ENCODE assay signal across 24 cellular contexts in the genomic region with DNA sequence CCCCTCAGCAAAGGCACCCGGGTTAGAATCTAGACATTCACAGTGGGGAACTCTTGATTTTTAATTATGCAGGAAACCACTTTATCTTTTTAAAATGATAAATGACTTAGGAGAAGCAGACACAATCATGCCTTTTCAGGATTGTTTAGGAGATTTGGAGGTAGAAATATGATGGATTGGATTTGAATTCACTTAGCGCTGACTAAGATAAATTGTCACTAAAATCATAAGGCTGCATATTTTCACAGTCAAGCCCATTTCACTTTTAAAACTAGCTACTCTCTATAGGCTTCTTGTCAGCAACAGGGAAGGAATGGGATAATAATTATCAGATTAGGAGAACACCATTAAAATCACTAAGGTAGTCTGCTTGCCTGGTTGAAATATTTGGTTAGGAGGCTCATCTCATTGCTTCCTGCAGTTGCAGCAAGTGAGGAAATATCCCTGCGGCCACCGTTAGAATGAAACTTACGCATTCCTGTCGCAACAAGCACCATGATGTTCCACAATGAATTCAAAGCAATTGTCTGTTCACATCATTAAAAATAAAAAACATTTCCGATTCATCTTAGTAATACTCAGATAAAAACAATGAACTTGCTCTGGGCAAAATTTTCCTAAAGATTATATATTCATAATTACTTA. TPM values are rescaled to one million over a fixed set of nuclear protein-coding genes. Genes with fewer than 3 reads are reported as not detected.
DNase-seq lines count a peak whose midpoint lies in the region; ATAC-seq, FAIRE-seq and TF ChIP-seq lines count a peak whose summit lies in the region.
"Had no signal": no experiment of that assay in that cellular context is flagged by ENCODE, and none has a peak within 500 bp of the region (broad histone marks: within the 10 kb centered on the region; RNA-seq: fewer than 3 reads in every experiment).

No MANE protein-coding gene starts in this region.

- 64% methylated on average over 7 of the region's 7 CpGs for WGBS in HepG2 (ENCODE audit: low lambda C conversion rate)
- 75% methylated on average over 7 of the region's 7 CpGs for WGBS in right lobe of liver (ENCODE audit: insufficient coverage, low coverage, low lambda C conversion rate, missing lambda C conversion rate)

- H3K27me3 ChIP-seq in HepG2 (ENCODE audit: control insufficient read depth in 1 of 2, insufficient read depth in 2 of 2, low read length in 2 of 2): peaks cover 0 to 4% of the 10 kb centered on the region in 2 experiments; a peak in 1 of 5 replicates
- no peaks in the 10 kb centered on the region for H3K27me3 ChIP-seq in right lobe of liver

- no peak overlapping the region for H3K4me2 ChIP-seq in HepG2 (ENCODE audit: low read depth, low read length)
- H3K4me2 ChIP-seq: SK-N-SH had no signal

- no peak overlapping the region for H3K27ac ChIP-seq in HepG2 (ENCODE audit: extremely low read length, insufficient read depth, low read length)
- H3K27ac ChIP-seq in right lobe of liver: no peak overlapping the region
- H3K27ac ChIP-seq in SK-N-MC: no peak overlapping the region

- no peak for TF ChIP-seq CTCF in HepG2 (CRISPR knock-in tag; IDR thresholded peaks at IDR 0.05)
- TF ChIP-seq CTCF in right lobe of liver (IDR thresholded peaks at IDR 0.05): no peak

- H3K79me2 ChIP-seq in HepG2 (ENCODE audit: insufficient read depth, low read length): no peaks in the 10 kb centered on the region

- CTCF ChIA-PET in HepG2 (lab: Yijun Ruan, JAX; ENCODE audit: low intra/inter-chr PET ratio, low total read pairs): no interaction called here

- ATAC-seq in HepG2: no peak
- no peak for ATAC-seq in right lobe of liver

- in situ Hi-C loops in HepG2 (cut with HindIII; ENCODE audit: extremely low pct_ligation_motif_present, low pct_unique_long_range_greater_than_20kb): no loop called here

- H3K9ac ChIP-seq in HepG2 (ENCODE audit: insufficient read depth, low read depth, low read length) (no peak overlapping the region), SK-N-MC (ENCODE audit: insufficient read length) (no peak overlapping the region)
- H3K9ac ChIP-seq: SK-N-SH had no signal

- intact Hi-C loops in HepG2 (cut with micrococcal nuclease; ENCODE audit: unreplicated experiment): no loop called here
- intact Hi-C loops in right lobe of liver (cut with DNase I): no loop called here

- DNase-seq in HepG2 (ENCODE audit: low spot score): no peak
- DNase-seq in right lobe of liver: no peak
- peak; percentile 25 for DNase-seq in NCI-H69 (lab: John Stamatoyannopoulos, UW)
- peak; percentile 8 for DNase-seq in SK-N-MC (ENCODE audit: low read depth, low spot score)
- no peak for DNase-seq in NCI-H1105 treated with DMSO at 0.1 percent for 48 hours (lab: John Stamatoyannopoulos, UW)
- no peak for DNase-seq in activated CD8-positive, alpha-beta memory T cell treated with anti-CD3 and anti-CD28 coated beads, Interleukin-2, amount 50 U/mL, for 48 hours
- DNase-seq in activated naive CD4-positive, alpha-beta T cell treated with Interleukin-2 at 50 U/mL for 16 hours: no peak
- DNase-seq: C1 segment of cervical spinal cord; CD4-positive, alpha-beta memory T cell; COR-L47; H7; Karpas-422; NCI-H1092 treated with DMSO at 0.1 percent for 48 hours; NCI-H1436 treated with DMSO at 0.1 percent for 48 hours; NCI-H187 treated with DMSO at 0.1 percent for 48 hours; NCI-H345; NCI-H510A treated with DMSO at 0.1 percent for 48 hours; NCI-H748 treated with DMSO at 0.1 percent for 48 hours; NK-92 treated with Interleukin-12 subunit alpha and Interleukin-12 subunit beta, amount 100 ng/mL, for 24 hours; SIG-M5; SK-N-SH; T-helper 2 cell had no signal

- BruUV-seq in HepG2 (replicated peaks; lab: Mats Ljungman, UMichigan): no TSS peak

- POLR2A ChIA-PET in HepG2 (lab: Yijun Ruan, JAX): no interaction called here

- no peaks in the 10 kb centered on the region for H3K4me1 ChIP-seq in HepG2 (ENCODE audit: insufficient read depth, low read length)
- H3K4me1 ChIP-seq in right lobe of liver: no peaks in the 10 kb centered on the region

- FAIRE-seq in HepG2 (lab: Jason Lieb, UNC): no peak
- FAIRE-seq: G401.6, RCC 7860 had no signal

- TF ChIP-seq POLR2A in HepG2 (IDR thresholded peaks at IDR 0.05; ENCODE audit: insufficient read depth in 1 of 2, low read depth in 2 of 2, low read length in 2 of 2) (no peak), right lobe of liver (IDR thresholded peaks at IDR 0.05) (no peak)

- H4K20me1 ChIP-seq in HepG2 (ENCODE audit: insufficient read depth, low read length): no peaks in the 10 kb centered on the region

- H3K36me3 ChIP-seq in HepG2 (replicated peaks in 1 of 2; ENCODE audit: control insufficient read depth in 1 of 2, insufficient read depth in 2 of 2, low read length in 2 of 2) (no peaks in the 10 kb centered on the region), right lobe of liver (no peaks in the 10 kb centered on the region), SK-N-MC (ENCODE audit: insufficient read depth, low read length) (no peaks in the 10 kb centered on the region)

- H3K4me3 ChIP-seq in HepG2 (replicated peaks in 1 of 3; ENCODE audit: insufficient read depth in 1 of 3, low read depth in 2 of 3, low read length in 3 of 3): no peak overlapping the region
- H3K4me3 ChIP-seq in right lobe of liver: no peak overlapping the region
- H3K4me3 ChIP-seq in SK-N-MC: no peak overlapping the region

- TF ChIP-seq EP300 in HepG2 (IDR thresholded peaks at IDR 0.05; ENCODE audit: low read depth in 2 of 2, low read length in 2 of 2) (no peak), HepG2 (CRISPR knock-in tag; IDR thresholded peaks at IDR 0.05; ENCODE audit: borderline replicate concordance) (no peak)

- no peaks in the 10 kb centered on the region for H3K9me3 ChIP-seq in HepG2 (ENCODE audit: low read length)
- no peaks in the 10 kb centered on the region for H3K9me3 ChIP-seq in right lobe of liver
- H3K9me3 ChIP-seq in SK-N-MC (ENCODE audit: low read depth, low read length): no peaks in the 10 kb centered on the region
- H3K9me3 ChIP-seq: SK-N-SH had no signal

- no peak overlapping the region for H2AFZ ChIP-seq in HepG2 (ENCODE audit: low read length)

- no peak for TF ChIP-seq RAD21 in HepG2 (CRISPR knock-in tag; IDR thresholded peaks at IDR 0.05)

TF ChIP-seq in HepG2, 621 proteins besides CTCF, POLR2A, EP300 and RAD21:
- TF ChIP-seq ZNF746 (CRISPR knock-in tag; IDR thresholded peaks at IDR 0.05) (no peak), MAFF (IDR thresholded peaks at IDR 0.05; ENCODE audit: low read depth, low read length) (peak; percentile 33; the same call in 1 of the 2 replicates), ELF4 (CRISPR knock-in tag; IDR thresholded peaks at IDR 0.05; ENCODE audit: borderline replicate concordance) (no peak), MAFK (conservative IDR thresholded peaks at IDR 0.05 in 1 of 2, IDR thresholded peaks at IDR 0.05 in 1 of 2; ENCODE audit: low read length in 2 of 2) (peak in 1 of 2 experiments; percentile 69; a peak in 2 of 4 replicates)
- TF ChIP-seq, protein P1, sequence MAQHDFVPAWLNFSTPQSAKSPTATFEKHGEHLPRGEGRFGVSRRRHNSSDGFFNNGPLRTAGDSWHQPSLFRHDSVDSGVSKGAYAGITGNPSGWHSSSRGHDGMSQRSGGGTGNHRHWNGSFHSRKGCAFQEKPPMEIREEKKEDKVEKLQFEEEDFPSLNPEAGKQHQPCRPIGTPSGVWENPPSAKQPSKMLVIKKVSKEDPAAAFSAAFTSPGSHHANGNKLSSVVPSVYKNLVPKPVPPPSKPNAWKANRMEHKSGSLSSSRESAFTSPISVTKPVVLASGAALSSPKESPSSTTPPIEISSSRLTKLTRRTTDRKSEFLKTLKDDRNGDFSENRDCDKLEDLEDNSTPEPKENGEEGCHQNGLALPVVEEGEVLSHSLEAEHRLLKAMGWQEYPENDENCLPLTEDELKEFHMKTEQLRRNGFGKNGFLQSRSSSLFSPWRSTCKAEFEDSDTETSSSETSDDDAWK (CRISPR knock-in tag; IDR thresholded peaks at IDR 0.05): no peak

RNA-seq across cellular contexts. Expression of a gene that starts 31.9 kb away (rescaled TPM):
- total RNA-seq in HepG2 (2016; rRNA removed; fragmentation: Illumina TruSeq; extraction: Trizol): not detected in 2 replicates
- total RNA-seq in HepG2 (2016; cell fraction: cytosol; rRNA removed; fragmentation: Illumina TruSeq; extraction: Trizol; ENCODE audit: low read depth): not detected in 2 replicates
- not detected in 2 replicates for total RNA-seq in HepG2 (2016; cell fraction: insoluble cytoplasmic fraction; rRNA removed; fragmentation: Illumina TruSeq; extraction: Trizol)
- total RNA-seq in HepG2 (2016; cell fraction: membrane; rRNA removed; fragmentation: Illumina TruSeq; extraction: Trizol): not detected in 2 replicates
- total RNA-seq in HepG2 (2016; cell fraction: nucleus; rRNA removed; fragmentation: Illumina TruSeq; extraction: Trizol): not detected in 2 replicates
- 0.01 and 0.04 TPM in 2 replicates for polyA plus RNA-seq in HepG2 (2011; rRNA removed)
- polyA plus RNA-seq in HepG2 (2011; cell fraction: cytosol; rRNA removed): 0.04 TPM in 1 of 2 replicates, not detected in the other
- 0.05 and 0.06 TPM in 2 replicates for polyA plus RNA-seq in HepG2 (2011; cell fraction: nucleus; rRNA removed)
- polyA plus RNA-seq in HepG2 (2012): not detected in 2 replicates
- not detected in 2 replicates for polyA plus RNA-seq in HepG2 (2016; cell fraction: cytosol; fragmentation: Illumina TruSeq; extraction: Trizol; ENCODE audit: low read depth)
- not detected in 2 replicates for polyA plus RNA-seq in HepG2 (2016; cell fraction: insoluble cytoplasmic fraction; fragmentation: Illumina TruSeq; extraction: Trizol; ENCODE audit: low read depth)
- not detected in 2 replicates for polyA plus RNA-seq in HepG2 (2016; cell fraction: membrane; fragmentation: Illumina TruSeq; extraction: Trizol; ENCODE audit: low read depth)
- not detected in 2 replicates for polyA plus RNA-seq in HepG2 (2016; cell fraction: nucleus; fragmentation: Illumina TruSeq; extraction: Trizol; ENCODE audit: insufficient read depth, low read depth)
- 0.28 TPM in 1 of 2 replicates, not detected in the other for polyA minus RNA-seq in HepG2 (2011; rRNA and poly(A)+ RNA removed; ENCODE audit: low replicate concordance)
- polyA minus RNA-seq in HepG2 (2011; cell fraction: cytosol; rRNA and poly(A)+ RNA removed): not detected in 2 replicates
- polyA minus RNA-seq in HepG2 (2011; cell fraction: nucleus; rRNA and poly(A)+ RNA removed): not detected in 2 replicates
- total RNA-seq in right lobe of liver: 1 to 10 TPM; 1.2 to 2.4 (median 1.4) TPM

Comparison
In these comparisons a context has a peak if more than half of its experiments do, and no peak if none do; other contexts are left out.
1. DNase-seq: peak in NCI-H69 (single experiment) and SK-N-MC (single experiment); none in HepG2 (single experiment), right lobe of liver (0 of 3), NCI-H1105 treated with DMSO at 0.1 percent for 48 hours (single experiment), activated CD8-positive, alpha-beta memory T cell treated with anti-CD3 and anti-CD28 coated beads, Interleukin-2, amount 50 U/mL, for 48 hours (single experiment) and activated naive CD4-positive, alpha-beta T cell treated with Interleukin-2 at 50 U/mL for 16 hours (single experiment).